In genomic region chr4:80321341-80321740, GRCh38 we compare ENCODE assay signal across 25 cellular contexts. TPM values are rescaled to one million over a fixed set of nuclear protein-coding genes. Genes with fewer than 3 reads are reported as not detected.
DNase-seq lines count a peak whose midpoint lies in the region; ATAC-seq and TF ChIP-seq lines count a peak whose summit lies in the region.
"Had no signal": no experiment of that assay in that cellular context is flagged by ENCODE, and none has a peak within 500 bp of the region (broad histone marks: within the 10 kb centered on the region; RNA-seq: fewer than 3 reads in every experiment).

No MANE protein-coding gene starts in this region.

- H4K91ac ChIP-seq in IMR-90 (ENCODE audit: insufficient read depth, low read depth, low read length), result no peak overlapping the region

- in situ Hi-C loops in IMR-90 (cut with MboI; ENCODE audit: low sequenced_read_pairs), result no loop called here

- intact Hi-C loops in IMR-90 (cut with micrococcal nuclease), result loop anchor here (5.0 kb wide), 1 partner anchor 54 kb away; the partner anchor contains the start of gene FGF5
- intact Hi-C loops in spleen (cut with DNase I; ENCODE audit: low total_unique reads), result no loop called here

- H2BK120ac ChIP-seq in IMR-90 (ENCODE audit: low read depth, low read length), result no peak overlapping the region

- H3K9me3 Mint-ChIP-seq in HFFc6, result no peaks in the 10 kb centered on the region
- H3K9me3 Mint-ChIP-seq: CD14-positive monocyte; CD8-positive, alpha-beta memory T cell had no signal

- H3K4me3 ChIP-seq in IMR-90 (ENCODE audit: insufficient read depth, low read depth, low read length) (no peak overlapping the region), spleen (no peak overlapping the region)
- H3K4me3 ChIP-seq: BLaER1, GM12878 had no signal

- TF ChIP-seq RAD21 in IMR-90 (IDR thresholded peaks at IDR 0.05; ENCODE audit: low read length), result no peak

- dilution Hi-C loops in IMR-90 (cut with HindIII; ENCODE audit: low sequenced_read_pairs, unreplicated experiment), result no loop called here

- TF ChIP-seq POLR2A in IMR-90 (IDR thresholded peaks at IDR 0.05; ENCODE audit: low read depth, low read length) (no peak), spleen (IDR thresholded peaks at IDR 0.05) (no peak)

- no peak overlapping the region for H3K4ac ChIP-seq in IMR-90 (ENCODE audit: low read depth, low read length)

- no peak overlapping the region for H4K5ac ChIP-seq in IMR-90 (ENCODE audit: low read depth, low read length)

- no peak overlapping the region for H3K4me3 Mint-ChIP-seq in HFFc6
- H3K4me3 Mint-ChIP-seq: CD14-positive monocyte; CD4-positive, alpha-beta memory T cell; CD4-positive, CD25-positive, alpha-beta regulatory T cell; CD8-positive, alpha-beta memory T cell had no signal

- H3K23ac ChIP-seq in IMR-90 (ENCODE audit: low read depth, low read length), result no peak overlapping the region

- POLR2A ChIA-PET in IMR-90 (lab: Charles Lee; ENCODE audit: unreplicated experiment), result no interaction called here

- peaks cover 5% of the 10 kb centered on the region; the same call in 1 of the 2 replicates for H3K36me3 Mint-ChIP-seq in HFFc6 (ENCODE audit: low read depth)
- H3K36me3 Mint-ChIP-seq: CD14-positive monocyte; CD4-positive, alpha-beta memory T cell; CD4-positive, CD25-positive, alpha-beta regulatory T cell; CD8-positive, alpha-beta memory T cell had no signal

- H3K27me3 ChIP-seq in IMR-90 (ENCODE audit: control insufficient read depth, insufficient read depth, low read length), result no peaks in the 10 kb centered on the region
- peaks cover 0 to 13% (median 0%) of the 10 kb centered on the region in 7 donors for H3K27me3 ChIP-seq in spleen (replicated peaks in 1 of 7)
- H3K27me3 ChIP-seq: BE2C, BLaER1 had no signal

- peaks cover 60% of the 10 kb centered on the region for H3K4me1 Mint-ChIP-seq in HFFc6 (ENCODE audit: low read depth)
- H3K4me1 Mint-ChIP-seq: CD14-positive monocyte; CD4-positive, alpha-beta memory T cell; CD4-positive, CD25-positive, alpha-beta regulatory T cell; CD8-positive, alpha-beta memory T cell had no signal

- BruUV-seq in IMR-90 (replicated peaks; lab: Mats Ljungman, UMichigan), result no TSS peak

- H3K27ac ChIP-seq in IMR-90 (ENCODE audit: insufficient read depth, low read length) (no peak overlapping the region), spleen (no peak overlapping the region)
- H3K27ac ChIP-seq: BLaER1 had no signal

- H3K9me3 ChIP-seq in IMR-90 (ENCODE audit: control insufficient read depth, insufficient read depth, low read length) (no peaks in the 10 kb centered on the region), spleen (no peaks in the 10 kb centered on the region)
- H3K9me3 ChIP-seq: BE2C, BLaER1 had no signal

- H2AK5ac ChIP-seq in IMR-90 (ENCODE audit: low read depth, low read length), result no peak overlapping the region; the same call in 1 of the 2 replicates

- WGBS in IMR-90 (ENCODE audit: extremely low coverage in 2 of 2, insufficient read length in 1 of 2), 2 experiments, result no CpG with 5 or more reads among the region's 8 CpGs
- WGBS in spleen, 5 donors, result 93 to 96% (median 94%) methylated on average over 8 of the region's 8 CpGs

- no peak overlapping the region for H3K14ac ChIP-seq in IMR-90 (replicated peaks; ENCODE audit: low read depth, low read length)

- H3K9ac ChIP-seq in IMR-90 (ENCODE audit: low read depth, low read length), result no peak overlapping the region
- H3K9ac ChIP-seq: BLaER1 had no signal

- H2BK5ac ChIP-seq in IMR-90 (ENCODE audit: low read depth, low read length, poor library complexity, severe bottlenecking), result no peak overlapping the region

- ATAC-seq in IMR-90 (ENCODE audit: low read depth), result no peak
- no peak for ATAC-seq in HG03025 (IDR thresholded peaks at IDR 0.05; ENCODE audit: low FRiP score, unreplicated experiment)
- no peak for ATAC-seq in GM21515 (IDR thresholded peaks at IDR 0.05; ENCODE audit: unreplicated experiment)

- H3K9me1 ChIP-seq in IMR-90 (ENCODE audit: insufficient read depth, low read length), result peaks cover 2% of the 10 kb centered on the region; the same call in 1 of the 2 replicates

- no peak for DNase-seq in HFFc6
- no peak for DNase-seq in IMR-90
- DNase-seq in spleen, result peak; percentile 35
- DNase-seq in NCI-H2171 (lab: John Stamatoyannopoulos, UW), result no peak
- DNase-seq: 8988T; ACHN; BE2C; C1 segment of cervical spinal cord; CD4-positive, CD25-positive, alpha-beta regulatory T cell; CD8-positive, alpha-beta memory T cell; COR-L47; DMS 273 treated with DMSO at 0.1 percent for 48 hours; DMS153; DMS53; DMS79; DND-41; EL; GDM1 had no signal

- TF ChIP-seq CTCF in HFFc6 (IDR thresholded peaks at IDR 0.05) (no peak), IMR-90 (conservative IDR thresholded peaks at IDR 0.05; ENCODE audit: low read depth, low read length) (no peak), spleen (IDR thresholded peaks at IDR 0.05 in 8 of 11, conservative IDR thresholded peaks at IDR 0.05 in 3 of 11) (no peak)

- CTCF ChIA-PET in IMR-90 (lab: Yijun Ruan, JAX), result no interaction called here

- peak overlapping the region; percentile 32; the same call in 1 of the 2 replicates for H3K27ac Mint-ChIP-seq in HFFc6
- H3K27ac Mint-ChIP-seq: CD14-positive monocyte; CD8-positive, alpha-beta memory T cell had no signal

- H3K79me1 ChIP-seq in IMR-90 (ENCODE audit: low read depth in 1 of 2, low read length in 2 of 2), result peaks cover 0 to 20% of the 10 kb centered on the region in 2 experiments; a peak in 3 of 4 replicates

- H2AFZ ChIP-seq in IMR-90 (replicated peaks; ENCODE audit: low read length, poor library complexity), result no peak overlapping the region

- no peak overlapping the region for H2BK15ac ChIP-seq in IMR-90 (ENCODE audit: low read depth, low read length)

- peaks cover 5% of the 10 kb centered on the region for H3K4me1 ChIP-seq in IMR-90 (ENCODE audit: control insufficient read depth, insufficient read depth, low read length)
- H3K4me1 ChIP-seq in spleen, result no peaks in the 10 kb centered on the region
- H3K4me1 ChIP-seq: BE2C, BLaER1 had no signal

- H3K36me3 ChIP-seq in IMR-90 (ENCODE audit: control insufficient read depth, insufficient read depth, low read length), result no peaks in the 10 kb centered on the region
- H3K36me3 ChIP-seq in spleen, result no peaks in the 10 kb centered on the region
- H3K36me3 ChIP-seq: BE2C, BLaER1 had no signal

- no peak overlapping the region for H2AK9ac ChIP-seq in IMR-90 (replicated peaks; ENCODE audit: low read depth, low read length, poor library complexity)

- no peak overlapping the region for H3K18ac ChIP-seq in IMR-90 (ENCODE audit: low read depth, low read length)

- no peak overlapping the region for H4K8ac ChIP-seq in IMR-90 (ENCODE audit: low read depth in 2 of 2, low read length in 2 of 2)

- no peak overlapping the region for H3K56ac ChIP-seq in IMR-90 (ENCODE audit: extremely low read depth, insufficient read depth, low read length)

- H3K4me2 ChIP-seq in IMR-90 (ENCODE audit: low read depth, low read length), result no peak overlapping the region
- H3K4me2 ChIP-seq: BLaER1 had no signal

- no peaks in the 10 kb centered on the region; the same call in 1 of the 2 replicates for H3K27me3 Mint-ChIP-seq in HFFc6 (ENCODE audit: insufficient read depth)

- H4K20me1 ChIP-seq in IMR-90 (ENCODE audit: insufficient read depth, low read length), result no peaks in the 10 kb centered on the region
- H4K20me1 ChIP-seq: BLaER1 had no signal

- peak overlapping the region; percentile 40; the same call in 1 of the 2 replicates for H2BK20ac ChIP-seq in IMR-90 (ENCODE audit: low read depth, low read length)

TF ChIP-seq in IMR-90, 13 proteins besides CTCF, POLR2A, EP300 and RAD21:
- no peak for TF ChIP-seq BHLHE40 (IDR thresholded peaks at IDR 0.05; ENCODE audit: low read depth, low read length)
- no peak for TF ChIP-seq ELK1 (IDR thresholded peaks at IDR 0.05; ENCODE audit: borderline replicate concordance, low read depth, low read length)
- TF ChIP-seq MAFK (IDR thresholded peaks at IDR 0.05; ENCODE audit: low read depth, low read length), result no peak

RNA-seq across cellular contexts. Expression of gene CFAP299, which starts 14.2 kb away (rescaled TPM):
- 1 to 10 TPM; 4.8 to 9.0 (median 8.7) TPM for total RNA-seq in HFFc6 (2021; fragmentation: NEBNext Ultra II Directional; extraction: Animal tissue kit (Norgen Biotek cat#: 25700))
- total RNA-seq in IMR-90 (2012; rRNA removed), result 1.1 and 1.9 TPM in 2 replicates
- 0.76 and 1.0 TPM in 2 replicates for polyA plus RNA-seq in IMR-90 (2012; rRNA removed)
- 0.04 and 0.22 TPM in 2 replicates for polyA plus RNA-seq in IMR-90 (2012; cell fraction: cytosol; rRNA removed)
- 0.61 and 3.8 TPM in 2 replicates for polyA plus RNA-seq in IMR-90 (2012; cell fraction: nucleus; rRNA removed; ENCODE audit: low replicate concordance)
- total RNA-seq in spleen, result not detected
- polyA plus RNA-seq in spleen, result under 1 TPM in 1 of 3 donors, not detected in 2; 0.11 TPM
- total RNA-seq: A673; CD4-positive, alpha-beta memory T cell; CD4-positive, CD25-positive, alpha-beta regulatory T cell; CD8-positive, alpha-beta memory T cell had no signal
- polyA plus RNA-seq: CD14-positive monocyte; CD4-positive, alpha-beta memory T cell; CD4-positive, CD25-positive, alpha-beta regulatory T cell; CD8-positive, alpha-beta memory T cell had no signal

RNA-seq across cellular contexts. Expression of gene FGF5, which starts 54.9 kb away (rescaled TPM):
- 100 to 1,000 TPM; 248 to 569 (median 522) TPM for total RNA-seq in HFFc6 (2021; fragmentation: NEBNext Ultra II Directional; extraction: Animal tissue kit (Norgen Biotek cat#: 25700))
- total RNA-seq in IMR-90 (2012; rRNA removed), result 18.6 and 35.8 TPM in 2 replicates
- 42.1 and 77.7 TPM in 2 replicates for polyA plus RNA-seq in IMR-90 (2012; rRNA removed)
- polyA plus RNA-seq in IMR-90 (2012; cell fraction: cytosol; rRNA removed), result 11.3 and 17.6 TPM in 2 replicates
- 10.5 and 16.3 TPM in 2 replicates for polyA plus RNA-seq in IMR-90 (2012; cell fraction: nucleus; rRNA removed; ENCODE audit: low replicate concordance)
- total RNA-seq in spleen, result under 1 TPM in 1 of 7 donors, not detected in 6; 0.06 TPM
- polyA plus RNA-seq in spleen, result not detected
- total RNA-seq: A673; CD4-positive, CD25-positive, alpha-beta regulatory T cell; CD8-positive, alpha-beta memory T cell had no signal
- polyA plus RNA-seq: CD14-positive monocyte; CD4-positive, alpha-beta memory T cell; CD4-positive, CD25-positive, alpha-beta regulatory T cell; CD8-positive, alpha-beta memory T cell had no signal

Comparison
In these comparisons a context has a peak if more than half of its experiments do, and no peak if none do; other contexts are left out.
1. RNA of gene FGF5, which starts 54.9 kb away (total RNA-seq): 248 to 569 TPM in HFFc6 and 18.6 to 35.8 TPM in IMR-90; 0.06 TPM in spleen; every median in the first group is over 10 times any median in the second.